Comparison of ENCODE assay signal across 15 cellular contexts in the genomic region with DNA sequence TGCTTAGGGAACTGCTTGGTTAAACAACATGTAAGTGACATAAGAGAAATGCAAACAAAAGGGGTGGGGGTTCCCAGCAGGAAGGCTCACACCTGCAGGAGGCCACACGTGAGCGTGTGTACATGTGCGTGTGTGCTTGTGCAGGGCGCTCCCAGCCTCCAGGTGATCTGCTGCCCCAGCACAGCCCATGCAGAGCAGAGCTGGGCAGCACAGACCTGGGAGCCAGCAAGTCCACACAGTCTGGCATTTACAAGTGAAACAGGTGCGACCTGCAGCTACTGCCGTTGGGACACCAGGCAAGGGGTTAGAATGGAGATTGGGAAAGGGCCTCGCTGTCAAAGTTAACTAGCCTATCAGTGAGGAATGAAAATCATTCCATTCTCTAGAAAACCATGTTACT. TPM values are rescaled to one million over a fixed set of nuclear protein-coding genes. Genes with fewer than 3 reads are reported as not detected.
DNase-seq lines count a peak whose midpoint lies in the region; ATAC-seq and TF ChIP-seq lines count a peak whose summit lies in the region.
"Had no signal": no experiment of that assay in that cellular context is flagged by ENCODE, and none has a peak within 500 bp of the region (broad histone marks: within the 10 kb centered on the region; RNA-seq: fewer than 3 reads in every experiment).

No MANE protein-coding gene starts in this region.

- H2AFZ ChIP-seq in GM23248 = no peak overlapping the region

- H3F3A ChIP-seq in GM23248 (ENCODE audit: insufficient read depth) = peaks cover 81% of the 10 kb centered on the region

- no peak overlapping the region for H3K4me2 ChIP-seq in GM23248 (ENCODE audit: unreplicated experiment)

- H3K9ac ChIP-seq in GM23248 = no peak overlapping the region

- H3K27me3 ChIP-seq in layer of hippocampus (ENCODE audit: control insufficient read depth, insufficient read depth, low read length) (no peaks in the 10 kb centered on the region), thyroid gland (no peaks in the 10 kb centered on the region), GM23248 (replicated peaks; ENCODE audit: insufficient read depth) (no peaks in the 10 kb centered on the region)
- H3K27me3 ChIP-seq: cardiac muscle cell, vagina had no signal

- H3K36me3 ChIP-seq in thyroid gland (peaks cover 10 to 18% of the 10 kb centered on the region in 2 donors), GM23248 (ENCODE audit: low read depth) (peaks cover 85% of the 10 kb centered on the region)
- H3K36me3 ChIP-seq: cardiac muscle cell had no signal

- peak overlapping the region; percentile 22 for H3K27ac ChIP-seq in layer of hippocampus (ENCODE audit: low read depth, low read length)
- peak overlapping the region; percentile 42 to 98 (median 93) for H3K27ac ChIP-seq in thyroid gland
- no peak overlapping the region for H3K27ac ChIP-seq in GM23248
- H3K27ac ChIP-seq: C4-2B, cardiac muscle cell, vagina had no signal

- H3K4me1 ChIP-seq in thyroid gland = peaks cover 60 to 79% of the 10 kb centered on the region in 2 donors
- H3K4me1 ChIP-seq in GM23248 (ENCODE audit: insufficient read depth) = peaks cover 22% of the 10 kb centered on the region

- ATAC-seq in HG02840 (IDR thresholded peaks at IDR 0.05; ENCODE audit: low FRiP score, unreplicated experiment) = no peak
- ATAC-seq: PC-3 had no signal

- H3K9me2 ChIP-seq in GM23248 (ENCODE audit: insufficient read depth) = no peaks in the 10 kb centered on the region

- DNase-seq in NCI-H146 (lab: John Stamatoyannopoulos, UW) = peak; percentile 94
- peak; percentile 71 for DNase-seq in NCI-H748 treated with DMSO at 0.1 percent for 48 hours (lab: John Stamatoyannopoulos, UW)
- peak; percentile 44 to 65 for DNase-seq in thyroid gland
- no peak for DNase-seq in GM23248
- no peak for DNase-seq in erythroblast (lab: John Stamatoyannopoulos, UW)
- DNase-seq: activated CD4-positive, CD25-positive, alpha-beta regulatory T cell; activated CD8-positive, alpha-beta memory T cell treated with anti-CD3 and anti-CD28 coated beads, Interleukin-2, amount 50 U/mL, for 4 hours; NCI-H1105 treated with DMSO at 0.1 percent for 48 hours; PC-3; SW 1271 had no signal

- intact Hi-C loops in thyroid gland (cut with DNase I) = no loop called here

- 74 to 83% methylated on average over 7 of the region's 7 CpGs for WGBS in thyroid gland, 2 donors
- 93% methylated on average over 7 of the region's 7 CpGs for WGBS in GM23248 (ENCODE audit: low coverage in 1 of 2, low lambda C conversion rate in 2 of 2, missing lambda C conversion rate in 2 of 2), 2 experiments

- no peak for TF ChIP-seq CTCF in thyroid gland (IDR thresholded peaks at IDR 0.05)

- no peaks in the 10 kb centered on the region for H4K20me1 ChIP-seq in GM23248 (ENCODE audit: insufficient read depth)

- peak in 1 of 2 donors; percentile 52 for TF ChIP-seq POLR2A in thyroid gland (IDR thresholded peaks at IDR 0.05)
- no peak for TF ChIP-seq POLR2A in erythroblast (IDR thresholded peaks at IDR 0.05; ENCODE audit: low read length)

- H3K4me3 ChIP-seq in thyroid gland (replicated peaks in 1 of 3) (no peak overlapping the region), GM23248 (no peak overlapping the region)
- H3K4me3 ChIP-seq: cardiac muscle cell, vagina had no signal

- in situ Hi-C loops in GM23248 (cut with MboI) = no loop called here

- H3K79me2 ChIP-seq in GM23248 (ENCODE audit: insufficient read depth) = peaks cover 97% of the 10 kb centered on the region

- H3K9me3 ChIP-seq in thyroid gland = no peaks in the 10 kb centered on the region
- no peaks in the 10 kb centered on the region for H3K9me3 ChIP-seq in GM23248 (ENCODE audit: low read depth)
- H3K9me3 ChIP-seq: vagina had no signal

RNA-seq across cellular contexts. Expression of gene GRAMD2B, which starts 41.8 kb away (rescaled TPM):
- 100 to 1,000 TPM in 3 of 4 donors, 10 to 100 TPM in 1; 68.1 to 115 (median 105) TPM for total RNA-seq in thyroid gland
- 88.5 and 90.4 TPM in 2 replicates for total RNA-seq in GM23248 (2014; rRNA removed; shearing (Covaris generic))
- 128 and 129 TPM in 2 replicates for polyA plus RNA-seq in GM23248 (2016; fragmentation: Nextera tagmentation; extraction: Ambion mirVana)

Comparison
In these comparisons a context has a peak if more than half of its experiments do, and no peak if none do; other contexts are left out.
1. DNase-seq: peak in NCI-H146 (single experiment), NCI-H748 treated with DMSO at 0.1 percent for 48 hours (single experiment) and thyroid gland (2 of 2); none in GM23248 (single experiment) and erythroblast (0 of 2).